ENCODE assay signal across 1 cellular context in genomic region chr19:52962394-52963228, GRCh38.
TF ChIP-seq lines count a peak whose summit lies in the region.

Gene ZNF816, minus strand, starts transcription at chr19:52962881. Its CDS starts 6,792 bp downstream, at chr19:52956089.

TF ChIP-seq in HEK293, 187 proteins besides CTCF, POLR2A, EP300 and RAD21 (continued from another document):
- no peak for TF ChIP-seq ZNF280C (tag by site-specific recombination; IDR thresholded peaks at IDR 0.05)
- TF ChIP-seq ZNF37A (tag by site-specific recombination; IDR thresholded peaks at IDR 0.05): no peak
- peak; percentile 87 for TF ChIP-seq KLF10 (tag by site-specific recombination; IDR thresholded peaks at IDR 0.05)
- TF ChIP-seq ZNF677 (tag by site-specific recombination; IDR thresholded peaks at IDR 0.05): no peak
- TF ChIP-seq GLIS2 (tag by site-specific recombination; IDR thresholded peaks at IDR 0.05): peak; percentile 60
- TF ChIP-seq ZNF324 (tag by site-specific recombination; IDR thresholded peaks at IDR 0.05): 0 out of 2 replicates have a peak, but pooled peaks have one; percentile 42
- TF ChIP-seq ZNF433 (tag by site-specific recombination; IDR thresholded peaks at IDR 0.05; ENCODE audit: low read depth): no peak
- no peak for TF ChIP-seq ZNF704 (tag by site-specific recombination; IDR thresholded peaks at IDR 0.05)
- TF ChIP-seq ZNF18 (tag by site-specific recombination; IDR thresholded peaks at IDR 0.05): no peak
- TF ChIP-seq ZNF335 (tag by site-specific recombination; conservative IDR thresholded peaks at IDR 0.05): peak; percentile 56; the same call in 1 of the 2 replicates
- TF ChIP-seq KLF8 (tag by site-specific recombination; IDR thresholded peaks at IDR 0.05): peak; percentile 90
- 0 out of 2 replicates have a peak, but pooled peaks have one; percentile 21 for TF ChIP-seq ZNF600 (tag by site-specific recombination; IDR thresholded peaks at IDR 0.05)
- TF ChIP-seq ZSCAN16 (tag by site-specific recombination; IDR thresholded peaks at IDR 0.05): no peak
- TF ChIP-seq ZNF311 (tag by site-specific recombination; IDR thresholded peaks at IDR 0.05; ENCODE audit: borderline replicate concordance): no peak
- no peak for TF ChIP-seq ZNF211 (tag by site-specific recombination; IDR thresholded peaks at IDR 0.05; ENCODE audit: low read depth)
- no peak for TF ChIP-seq OVOL3 (tag by site-specific recombination; IDR thresholded peaks at IDR 0.05)
- TF ChIP-seq ZSCAN5A (tag by site-specific recombination; IDR thresholded peaks at IDR 0.05): no peak
- peak; percentile 91 for TF ChIP-seq PRDM10 (tag by site-specific recombination; IDR thresholded peaks at IDR 0.05)
- no peak for TF ChIP-seq ZNF664 (tag by site-specific recombination; IDR thresholded peaks at IDR 0.05)
- TF ChIP-seq ZNF391 (tag by site-specific recombination; IDR thresholded peaks at IDR 0.05; ENCODE audit: borderline replicate concordance, low read depth): no peak
- TF ChIP-seq ZBTB1 (tag by site-specific recombination; IDR thresholded peaks at IDR 0.05): no peak
- peak; percentile 98 for TF ChIP-seq ZXDB (tag by site-specific recombination; IDR thresholded peaks at IDR 0.05)
- TF ChIP-seq ZNF837 (tag by site-specific recombination; IDR thresholded peaks at IDR 0.05): no peak
- no peak for TF ChIP-seq REPIN1 (tag by site-specific recombination; IDR thresholded peaks at IDR 0.05; ENCODE audit: low read depth)
- peak; percentile 33 for TF ChIP-seq ZBTB26 (tag by site-specific recombination; optimal IDR thresholded peaks at IDR 0.05)
- TF ChIP-seq ZNF660 (tag by site-specific recombination; IDR thresholded peaks at IDR 0.05): no peak
- peak; percentile 38; the same call in 1 of the 2 replicates for TF ChIP-seq ZNF366 (tag by site-specific recombination; conservative IDR thresholded peaks at IDR 0.05)
- TF ChIP-seq ZNF830 (tag by site-specific recombination; IDR thresholded peaks at IDR 0.05; ENCODE audit: low read depth): no peak
- TF ChIP-seq SP2 (tag by site-specific recombination; IDR thresholded peaks at IDR 0.05): peak; percentile 83
- no peak for TF ChIP-seq ZNF776 (tag by site-specific recombination; IDR thresholded peaks at IDR 0.05; ENCODE audit: borderline replicate concordance)
- TF ChIP-seq WT1 (tag by site-specific recombination; IDR thresholded peaks at IDR 0.05): no peak
